In the genomic region with DNA sequence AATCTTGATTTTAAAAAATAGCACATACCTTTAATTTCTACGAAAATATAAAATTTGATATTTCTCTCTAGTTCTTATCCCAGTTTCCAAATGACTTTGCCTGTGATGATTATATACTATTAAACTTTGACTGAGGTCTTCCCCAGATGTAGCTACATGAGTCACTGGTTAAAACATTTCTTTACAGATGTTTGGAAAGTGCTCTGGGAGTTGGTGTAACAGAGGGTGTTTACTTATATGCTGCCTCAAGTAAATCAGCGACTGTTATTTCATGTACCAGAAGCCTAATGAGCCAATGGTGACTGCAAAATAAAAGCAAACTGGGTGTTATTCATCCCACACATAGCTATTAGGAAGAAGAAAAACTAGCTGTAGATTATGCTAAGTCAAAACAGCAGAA, we compare ENCODE assay signal across 19 cellular contexts.
A peak's percentile ranks its signal among the peaks of the same experiment; 100 is the strongest.
DNase-seq lines count a peak whose midpoint lies in the region; ATAC-seq, FAIRE-seq and TF ChIP-seq lines count a peak whose summit lies in the region.
"Had no signal": no experiment of that assay in that cellular context is flagged by ENCODE, and none has a peak within 500 bp of the region (broad histone marks: within the 10 kb centered on the region; RNA-seq: fewer than 3 reads in every experiment).

No MANE protein-coding gene starts in this region.

- H3K9me2 ChIP-seq in OCI-LY7 (ENCODE audit: insufficient read depth, low read length), result no peaks in the 10 kb centered on the region

- FAIRE-seq in small intestine (lab: Jason Lieb, UNC), result no peak
- FAIRE-seq: G401.6, GM12891, K562 had no signal

- no peaks in the 10 kb centered on the region for H4K20me1 ChIP-seq in OCI-LY7 (ENCODE audit: insufficient read depth, low read length)

- no peak for ATAC-seq in HG03175 (IDR thresholded peaks at IDR 0.05; ENCODE audit: unreplicated experiment)
- ATAC-seq: K562 had no signal

- TF ChIP-seq CTCF in BJ (IDR thresholded peaks at IDR 0.05; ENCODE audit: insufficient read depth, low read depth, low read length) (no peak), fibroblast of mammary gland (conservative IDR thresholded peaks at IDR 0.05; ENCODE audit: control insufficient read depth, insufficient read depth, low read depth, low read length) (no peak), OCI-LY7 (conservative IDR thresholded peaks at IDR 0.05; ENCODE audit: low read length) (no peak), Peyer's patch (IDR thresholded peaks at IDR 0.05) (no peak)

- no peak for TF ChIP-seq POLR2A in Peyer's patch (IDR thresholded peaks at IDR 0.05)

- H3K36me3 ChIP-seq in BJ (ENCODE audit: control insufficient read depth, insufficient read depth, low read length) (no peaks in the 10 kb centered on the region), OCI-LY7 (ENCODE audit: insufficient read depth, low read length) (no peaks in the 10 kb centered on the region), Peyer's patch (no peaks in the 10 kb centered on the region), small intestine (ENCODE audit: control insufficient read depth in 2 of 2, insufficient read depth in 2 of 2, low read length in 2 of 2) (no peaks in the 10 kb centered on the region)

- intact Hi-C loops in OCI-LY7 (cut with micrococcal nuclease; ENCODE audit: unreplicated experiment), result no loop called here

- WGBS in small intestine, 3 donors, result 80 to 90% (median 83%) methylated on average over 2 of the region's 2 CpGs

- POLR2A ChIA-PET in BJ (lab: Charles Lee), result no interaction called here
- POLR2A ChIA-PET in OCI-LY7 (lab: Charles Lee), result interaction anchor here (0.7 kb wide), 1 partner anchor 10 kb away, joined by 3 read pairs; no protein-coding TSS in a partner anchor

- H3K9me3 ChIP-seq in OCI-LY7 (ENCODE audit: low read length) (no peaks in the 10 kb centered on the region), Peyer's patch (no peaks in the 10 kb centered on the region), small intestine (ENCODE audit: control insufficient read depth, low read depth) (no peaks in the 10 kb centered on the region)

- no peak overlapping the region for H2AFZ ChIP-seq in OCI-LY7 (ENCODE audit: low read length)

- BruUV-seq in OCI-LY7 (replicated peaks; lab: Mats Ljungman, UMichigan), result no TSS peak

- no peaks in the 10 kb centered on the region for H3K27me3 ChIP-seq in BJ (ENCODE audit: control insufficient read depth, insufficient read depth, low read length)
- no peaks in the 10 kb centered on the region for H3K27me3 ChIP-seq in Peyer's patch
- no peaks in the 10 kb centered on the region for H3K27me3 ChIP-seq in small intestine (ENCODE audit: control insufficient read depth in 2 of 2, insufficient read depth in 2 of 2, low read length in 2 of 2)

- no peak overlapping the region for H3K27ac ChIP-seq in OCI-LY7 (ENCODE audit: low read depth, low read length, poor library complexity, severe bottlenecking)
- no peak overlapping the region for H3K27ac ChIP-seq in Peyer's patch
- H3K27ac ChIP-seq in small intestine (ENCODE audit: low read depth in 1 of 2, low read length in 1 of 2), result no peak overlapping the region
- H3K27ac ChIP-seq: HL-60 had no signal

- H3K79me2 ChIP-seq in OCI-LY7 (ENCODE audit: insufficient read depth, low read depth, low read length), result no peaks in the 10 kb centered on the region

- DNase-seq in BJ (ENCODE audit: low read depth) (peak; percentile 9), HCEC 1CT (peak; percentile 47), dedifferentiated amniotic fluid mesenchymal stem cell (ENCODE audit: extremely low spot score) (peak; percentile 16), fibroblast of mammary gland (ENCODE audit: low read depth) (peak; percentile 28), OCI-LY7 (ENCODE audit: low spot score) (no peak), Peyer's patch (no peak), small intestine (no peak)
- DNase-seq: 8988T; C1 segment of cervical spinal cord; Calu3; CD4-positive, alpha-beta T cell; DMS 273 treated with DMSO at 0.1 percent for 48 hours; EL; H9 had no signal

- H3K4me3 ChIP-seq in BJ (ENCODE audit: low read depth, low read length) (no peak overlapping the region), fibroblast of mammary gland (ENCODE audit: control insufficient read depth, low read depth, low read length) (no peak overlapping the region), OCI-LY7 (ENCODE audit: low read depth, low read length, poor library complexity, severe bottlenecking) (no peak overlapping the region), Peyer's patch (no peak overlapping the region), small intestine (ENCODE audit: low read depth in 1 of 2, low read length in 2 of 2) (no peak overlapping the region)
- H3K4me3 ChIP-seq: K562 had no signal

- H3K4me1 ChIP-seq in OCI-LY7 (ENCODE audit: insufficient read depth, low read length, poor library complexity, severe bottlenecking), result no peaks in the 10 kb centered on the region
- H3K4me1 ChIP-seq in Peyer's patch, result no peaks in the 10 kb centered on the region
- no peaks in the 10 kb centered on the region for H3K4me1 ChIP-seq in small intestine (ENCODE audit: control insufficient read depth in 2 of 2, insufficient read depth in 1 of 2, low read depth in 1 of 2, low read length in 1 of 2)

- no peak overlapping the region for H3K4me2 ChIP-seq in OCI-LY7 (ENCODE audit: low read length)

- CTCF ChIA-PET in BJ (lab: Yijun Ruan, JAX), result interaction anchor here (0.5 kb wide), 1 partner anchor 1254 kb away, joined by 3 read pairs; no protein-coding TSS in a partner anchor
- CTCF ChIA-PET in OCI-LY7 (lab: Charles Lee; ENCODE audit: unreplicated experiment), result no interaction called here

Comparison
In these comparisons a context has a peak if more than half of its experiments do, and no peak if none do; other contexts are left out.
1. DNase-seq: peak in BJ (single experiment), HCEC 1CT (single experiment), dedifferentiated amniotic fluid mesenchymal stem cell (single experiment) and fibroblast of mammary gland (single experiment); none in OCI-LY7 (single experiment), Peyer's patch (0 of 3) and small intestine (single experiment).